Comparison of ENCODE assay signal across 18 cellular contexts in genomic region chr10:122077311-122077875, GRCh38.
DNase-seq lines count a peak whose midpoint lies in the region; ATAC-seq and TF ChIP-seq lines count a peak whose summit lies in the region.
"Had no signal": no experiment of that assay in that cellular context is flagged by ENCODE, and none has a peak within 500 bp of the region (broad histone marks: within the 10 kb centered on the region; RNA-seq: fewer than 3 reads in every experiment).

No MANE protein-coding gene starts in this region.

- intact Hi-C loops in psoas muscle (cut with DNase I) (no loop called here), vagina (cut with DNase I) (no loop called here)

- 91 to 98% (median 97%) methylated on average over 10 of the region's 10 CpGs for WGBS in psoas muscle, 3 donors

- H3K27me3 ChIP-seq in psoas muscle (ENCODE audit: insufficient read depth in 3 of 3, low read length in 2 of 3) = no peaks in the 10 kb centered on the region
- no peaks in the 10 kb centered on the region for H3K27me3 ChIP-seq in vagina

- peak overlapping the region; percentile 28 for H3K27ac Mint-ChIP-seq in glutamatergic neuron (ENCODE audit: unreplicated experiment)
- H3K27ac Mint-ChIP-seq: CD8-positive, alpha-beta T cell had no signal

- H3K36me3 ChIP-seq in psoas muscle (ENCODE audit: insufficient read depth in 1 of 2, low read depth in 1 of 2) = peaks cover 0 to 40% of the 10 kb centered on the region in 2 donors
- H3K36me3 ChIP-seq in vagina = no peaks in the 10 kb centered on the region

- peaks cover 10% of the 10 kb centered on the region for H3K9me3 Mint-ChIP-seq in glutamatergic neuron (ENCODE audit: unreplicated experiment)
- H3K9me3 Mint-ChIP-seq: CD8-positive, alpha-beta T cell; H9 had no signal

- H3K36me3 Mint-ChIP-seq in glutamatergic neuron (ENCODE audit: unreplicated experiment) = no peaks in the 10 kb centered on the region
- H3K36me3 Mint-ChIP-seq: CD14-positive monocyte; CD8-positive, alpha-beta T cell had no signal

- ATAC-seq in psoas muscle (no peak), GM21367 (IDR thresholded peaks at IDR 0.05; ENCODE audit: unreplicated experiment) (no peak), HG03175 (IDR thresholded peaks at IDR 0.05; ENCODE audit: unreplicated experiment) (no peak)
- ATAC-seq: CD8-positive, alpha-beta T cell had no signal

- H3K4me1 ChIP-seq in psoas muscle (peaks cover 29% of the 10 kb centered on the region), vagina (peaks cover 6% of the 10 kb centered on the region)

- TF ChIP-seq POLR2A in vagina (IDR thresholded peaks at IDR 0.05) = no peak

- peak overlapping the region; percentile 16 for H3K27ac ChIP-seq in psoas muscle
- H3K27ac ChIP-seq in vagina = no peak overlapping the region
- H3K27ac ChIP-seq: 22Rv1, GM23248 had no signal

- DNase-seq in activated effector memory CD4-positive, alpha-beta T cell treated with anti-CD3 and anti-CD28 coated beads, Interleukin-2, amount 50 U/mL, for 16 hours = peak; percentile 50
- DNase-seq in activated effector memory CD4-positive, alpha-beta T cell treated with Interleukin-2 at 50 U/mL for 16 hours = no peak
- no peak for DNase-seq in glutamatergic neuron
- no peak for DNase-seq in psoas muscle
- DNase-seq in SKM-1 treated with dmso at 0.1 percent for 144 hours (lab: John Stamatoyannopoulos, UW; ENCODE audit: unreplicated experiment) = no peak
- DNase-seq in vagina (ENCODE audit: extremely low spot score in 2 of 2) = no peak
- DNase-seq: CD8-positive, alpha-beta T cell; COR-L47; DMS153; DMS79 treated with DMSO at 0.1 percent for 48 hours; EL; GM23248; H9; IMR-90 had no signal

- H3K4me1 Mint-ChIP-seq in glutamatergic neuron (ENCODE audit: low read depth, unreplicated experiment) = peaks cover 21% of the 10 kb centered on the region
- H3K4me1 Mint-ChIP-seq: CD14-positive monocyte had no signal

- H3K4me3 Mint-ChIP-seq in glutamatergic neuron (ENCODE audit: unreplicated experiment) = no peak overlapping the region
- H3K4me3 Mint-ChIP-seq: CD14-positive monocyte; CD8-positive, alpha-beta T cell; H9 had no signal

- H3K4me3 ChIP-seq in psoas muscle (no peak overlapping the region), vagina (no peak overlapping the region)
- H3K4me3 ChIP-seq: GM23248 had no signal

- H3K27me3 Mint-ChIP-seq in glutamatergic neuron (ENCODE audit: unreplicated experiment) = peaks cover 2% of the 10 kb centered on the region

- H3K9me3 ChIP-seq in psoas muscle = no peaks in the 10 kb centered on the region
- H3K9me3 ChIP-seq in vagina = no peaks in the 10 kb centered on the region

- no peak for TF ChIP-seq CTCF in glutamatergic neuron (IDR thresholded peaks at IDR 0.05; ENCODE audit: partially characterized antibody, unreplicated experiment)
- no peak for TF ChIP-seq CTCF in psoas muscle (IDR thresholded peaks at IDR 0.05)
- TF ChIP-seq CTCF in vagina (IDR thresholded peaks at IDR 0.05) = no peak
